16 cellular contexts compared by ENCODE assay signal in the genomic region with DNA sequence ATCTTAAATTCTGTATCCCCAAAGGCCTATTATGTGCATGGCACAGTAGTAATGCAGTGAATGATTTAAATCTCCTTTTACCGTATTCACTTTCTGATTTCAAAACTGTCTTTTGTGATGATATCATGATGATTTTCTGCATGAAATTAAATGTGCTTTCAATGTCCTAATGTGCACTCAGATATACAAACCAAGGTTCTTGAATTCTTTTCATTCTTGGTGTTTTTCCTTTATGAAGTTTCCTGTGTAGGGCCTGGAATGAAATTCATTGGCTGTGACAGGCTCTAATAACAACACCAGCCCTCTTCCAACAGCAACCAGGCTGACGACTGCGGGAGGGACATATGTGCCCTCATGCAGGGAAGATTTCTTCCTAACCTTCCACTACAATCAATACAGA.
DNase-seq lines count a peak whose midpoint lies in the region; ATAC-seq and TF ChIP-seq lines count a peak whose summit lies in the region.
"Had no signal": no experiment of that assay in that cellular context is flagged by ENCODE, and none has a peak within 500 bp of the region (broad histone marks: within the 10 kb centered on the region; RNA-seq: fewer than 3 reads in every experiment).

No MANE protein-coding gene starts in this region.

- no peak overlapping the region for H3K4me3 Mint-ChIP-seq in T-helper 17 cell
- H3K4me3 Mint-ChIP-seq in T-helper 2 cell treated with Interferon-gamma antibody and Interleukin-4, amounts not matched to agents 5 μg/mL and 100 μg/mL, for 36 hours = no peak overlapping the region
- H3K4me3 Mint-ChIP-seq: activated B cell treated with CpG ODN at 0.5 μM for 24 hours; activated T-cell treated with anti-CD3 and anti-CD28 coated beads, Interleukin-2, amount 50 U/mL, for 24 hours; naive thymus-derived CD8-positive, alpha-beta T cell had no signal

- DNase-seq in Ammon's horn (ENCODE audit: low spot score) = peak; percentile 29
- peak; percentile 62 to 77 for DNase-seq in SJSA1 (ENCODE audit: low read depth in 1 of 2, low spot score in 2 of 2)
- DNase-seq in fibroblast of mammary gland (ENCODE audit: low read depth) = peak; percentile 51
- peak; percentile 62 for DNase-seq in non-pigmented ciliary epithelial cell (ENCODE audit: low read depth)
- DNase-seq in T-helper 17 cell = no peak
- no peak for DNase-seq in activated effector memory CD4-positive, alpha-beta T cell treated with anti-CD3 and anti-CD28 coated beads, Interleukin-2, amount 50 U/mL, for 16 hours
- no peak for DNase-seq in T-helper 2 cell treated with Interferon-gamma antibody and Interleukin-4, amounts not matched to agents 5 μg/mL and 100 μg/mL, for 36 hours (ENCODE audit: low spot score)
- no peak for DNase-seq in NCI-H2081 (lab: John Stamatoyannopoulos, UW)
- DNase-seq: activated B cell treated with CpG ODN at 0.5 μM for 24 hours; activated T-cell treated with anti-CD3 and anti-CD28 coated beads, Interleukin-2, amount 50 U/mL, for 24 hours; aorta; kidney; naive thymus-derived CD8-positive, alpha-beta T cell; NCI-H510A; Right ventricle myocardium superior had no signal

- H3K27ac Mint-ChIP-seq in T-helper 17 cell = no peak overlapping the region
- no peak overlapping the region for H3K27ac Mint-ChIP-seq in T-helper 2 cell treated with Interferon-gamma antibody and Interleukin-4, amounts not matched to agents 5 μg/mL and 100 μg/mL, for 36 hours
- H3K27ac Mint-ChIP-seq: activated B cell treated with CpG ODN at 0.5 μM for 24 hours; activated T-cell treated with anti-CD3 and anti-CD28 coated beads, Interleukin-2, amount 50 U/mL, for 24 hours; naive thymus-derived CD8-positive, alpha-beta T cell had no signal

- H3K27ac ChIP-seq in SJSA1 = peak overlapping the region; percentile 96
- H3K27ac ChIP-seq: C4-2B had no signal

- no peak overlapping the region for H3K4me3 ChIP-seq in SJSA1
- H3K4me3 ChIP-seq in fibroblast of mammary gland (ENCODE audit: control insufficient read depth, low read depth, low read length) = no peak overlapping the region

- no peaks in the 10 kb centered on the region for H3K36me3 Mint-ChIP-seq in T-helper 17 cell (ENCODE audit: low read depth)
- no peaks in the 10 kb centered on the region for H3K36me3 Mint-ChIP-seq in T-helper 2 cell treated with Interferon-gamma antibody and Interleukin-4, amounts not matched to agents 5 μg/mL and 100 μg/mL, for 36 hours (ENCODE audit: low read depth)
- H3K36me3 Mint-ChIP-seq: naive thymus-derived CD8-positive, alpha-beta T cell had no signal

- peaks cover 5% of the 10 kb centered on the region for H3K9me3 Mint-ChIP-seq in T-helper 2 cell treated with Interferon-gamma antibody and Interleukin-4, amounts not matched to agents 5 μg/mL and 100 μg/mL, for 36 hours
- H3K9me3 Mint-ChIP-seq: activated B cell treated with CpG ODN at 0.5 μM for 24 hours had no signal

- no peaks in the 10 kb centered on the region for H3K27me3 ChIP-seq in SJSA1 (replicated peaks)

- H3K9me3 ChIP-seq in SJSA1 (replicated peaks) = no peaks in the 10 kb centered on the region
- H3K9me3 ChIP-seq in T-helper 17 cell (ENCODE audit: control insufficient read depth, low read length, poor library complexity, severe bottlenecking) = no peaks in the 10 kb centered on the region

- no peak for TF ChIP-seq CTCF in fibroblast of mammary gland (conservative IDR thresholded peaks at IDR 0.05; ENCODE audit: control insufficient read depth, insufficient read depth, low read depth, low read length)

- peaks cover 24% of the 10 kb centered on the region for H3K4me1 ChIP-seq in SJSA1 (replicated peaks)

- ATAC-seq in T-helper 17 cell = no peak
- ATAC-seq: naive thymus-derived CD8-positive, alpha-beta T cell had no signal

- no peaks in the 10 kb centered on the region for H3K36me3 ChIP-seq in SJSA1

- no peaks in the 10 kb centered on the region for H3K27me3 Mint-ChIP-seq in T-helper 17 cell
- H3K27me3 Mint-ChIP-seq in T-helper 2 cell treated with Interferon-gamma antibody and Interleukin-4, amounts not matched to agents 5 μg/mL and 100 μg/mL, for 36 hours (ENCODE audit: low read depth) = no peaks in the 10 kb centered on the region
- H3K27me3 Mint-ChIP-seq: activated B cell treated with CpG ODN at 0.5 μM for 24 hours; activated T-cell treated with anti-CD3 and anti-CD28 coated beads, Interleukin-2, amount 50 U/mL, for 24 hours had no signal

- H3K4me1 Mint-ChIP-seq in T-helper 17 cell = no peaks in the 10 kb centered on the region
- H3K4me1 Mint-ChIP-seq in T-helper 2 cell treated with Interferon-gamma antibody and Interleukin-4, amounts not matched to agents 5 μg/mL and 100 μg/mL, for 36 hours (ENCODE audit: low read depth) = no peaks in the 10 kb centered on the region
- H3K4me1 Mint-ChIP-seq: activated B cell treated with CpG ODN at 0.5 μM for 24 hours; naive thymus-derived CD8-positive, alpha-beta T cell had no signal

Comparison
In these comparisons a context has a peak if more than half of its experiments do, and no peak if none do; other contexts are left out.
1. DNase-seq: peak in Ammon's horn (single experiment), SJSA1 (2 of 2), fibroblast of mammary gland (single experiment) and non-pigmented ciliary epithelial cell (single experiment); none in T-helper 17 cell (0 of 3), activated effector memory CD4-positive, alpha-beta T cell treated with anti-CD3 and anti-CD28 coated beads, Interleukin-2, amount 50 U/mL, for 16 hours (single experiment), T-helper 2 cell treated with Interferon-gamma antibody and Interleukin-4, amounts not matched to agents 5 μg/mL and 100 μg/mL, for 36 hours (single experiment) and NCI-H2081 (0 of 2).